In the genomic region with DNA sequence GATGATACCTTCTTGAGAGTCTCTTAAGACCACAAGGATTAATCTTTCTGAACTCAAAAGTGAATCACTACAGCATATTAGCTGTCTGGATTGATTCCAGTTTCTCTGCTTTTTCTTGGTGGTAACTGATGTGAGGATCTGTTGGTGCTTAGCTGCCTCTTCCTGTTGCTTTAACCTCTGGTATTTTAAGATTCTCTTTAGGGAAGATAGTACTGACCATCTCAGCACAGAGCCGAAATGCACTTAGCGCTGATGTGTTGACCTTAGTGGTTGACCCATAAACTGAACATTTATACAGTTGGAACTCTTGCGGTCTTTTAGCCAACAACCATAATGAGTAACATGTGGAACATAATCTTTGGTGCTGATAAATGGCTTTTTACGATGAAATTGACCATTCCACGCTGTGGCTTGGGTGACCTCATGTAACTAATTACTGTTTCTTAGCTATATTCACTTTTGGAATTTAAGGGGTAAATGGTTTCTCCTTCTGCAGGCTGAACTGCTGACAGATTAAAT, we compare ENCODE assay signal across 1 cellular context.
TF ChIP-seq lines count a peak whose summit lies in the region.

No MANE protein-coding gene starts in this region.

TF ChIP-seq in WTC11, 78 proteins besides CTCF, POLR2A, EP300 and RAD21 (continued from another document):
- TF ChIP-seq, protein P1, sequence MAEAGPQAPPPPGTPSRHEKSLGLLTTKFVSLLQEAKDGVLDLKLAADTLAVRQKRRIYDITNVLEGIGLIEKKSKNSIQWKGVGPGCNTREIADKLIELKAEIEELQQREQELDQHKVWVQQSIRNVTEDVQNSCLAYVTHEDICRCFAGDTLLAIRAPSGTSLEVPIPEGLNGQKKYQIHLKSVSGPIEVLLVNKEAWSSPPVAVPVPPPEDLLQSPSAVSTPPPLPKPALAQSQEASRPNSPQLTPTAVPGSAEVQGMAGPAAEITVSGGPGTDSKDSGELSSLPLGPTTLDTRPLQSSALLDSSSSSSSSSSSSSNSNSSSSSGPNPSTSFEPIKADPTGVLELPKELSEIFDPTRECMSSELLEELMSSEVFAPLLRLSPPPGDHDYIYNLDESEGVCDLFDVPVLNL (CRISPR knock-in tag; IDR thresholded peaks at IDR 0.05; ENCODE audit: borderline replicate concordance, low read depth): no peak
- no peak for TF ChIP-seq NFATC4 (CRISPR knock-in tag; IDR thresholded peaks at IDR 0.05)
- TF ChIP-seq, protein P2, sequence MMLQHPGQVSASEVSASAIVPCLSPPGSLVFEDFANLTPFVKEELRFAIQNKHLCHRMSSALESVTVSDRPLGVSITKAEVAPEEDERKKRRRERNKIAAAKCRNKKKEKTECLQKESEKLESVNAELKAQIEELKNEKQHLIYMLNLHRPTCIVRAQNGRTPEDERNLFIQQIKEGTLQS (CRISPR knock-in tag; conservative IDR thresholded peaks at IDR 0.05): no peak
- TF ChIP-seq, protein P3, sequence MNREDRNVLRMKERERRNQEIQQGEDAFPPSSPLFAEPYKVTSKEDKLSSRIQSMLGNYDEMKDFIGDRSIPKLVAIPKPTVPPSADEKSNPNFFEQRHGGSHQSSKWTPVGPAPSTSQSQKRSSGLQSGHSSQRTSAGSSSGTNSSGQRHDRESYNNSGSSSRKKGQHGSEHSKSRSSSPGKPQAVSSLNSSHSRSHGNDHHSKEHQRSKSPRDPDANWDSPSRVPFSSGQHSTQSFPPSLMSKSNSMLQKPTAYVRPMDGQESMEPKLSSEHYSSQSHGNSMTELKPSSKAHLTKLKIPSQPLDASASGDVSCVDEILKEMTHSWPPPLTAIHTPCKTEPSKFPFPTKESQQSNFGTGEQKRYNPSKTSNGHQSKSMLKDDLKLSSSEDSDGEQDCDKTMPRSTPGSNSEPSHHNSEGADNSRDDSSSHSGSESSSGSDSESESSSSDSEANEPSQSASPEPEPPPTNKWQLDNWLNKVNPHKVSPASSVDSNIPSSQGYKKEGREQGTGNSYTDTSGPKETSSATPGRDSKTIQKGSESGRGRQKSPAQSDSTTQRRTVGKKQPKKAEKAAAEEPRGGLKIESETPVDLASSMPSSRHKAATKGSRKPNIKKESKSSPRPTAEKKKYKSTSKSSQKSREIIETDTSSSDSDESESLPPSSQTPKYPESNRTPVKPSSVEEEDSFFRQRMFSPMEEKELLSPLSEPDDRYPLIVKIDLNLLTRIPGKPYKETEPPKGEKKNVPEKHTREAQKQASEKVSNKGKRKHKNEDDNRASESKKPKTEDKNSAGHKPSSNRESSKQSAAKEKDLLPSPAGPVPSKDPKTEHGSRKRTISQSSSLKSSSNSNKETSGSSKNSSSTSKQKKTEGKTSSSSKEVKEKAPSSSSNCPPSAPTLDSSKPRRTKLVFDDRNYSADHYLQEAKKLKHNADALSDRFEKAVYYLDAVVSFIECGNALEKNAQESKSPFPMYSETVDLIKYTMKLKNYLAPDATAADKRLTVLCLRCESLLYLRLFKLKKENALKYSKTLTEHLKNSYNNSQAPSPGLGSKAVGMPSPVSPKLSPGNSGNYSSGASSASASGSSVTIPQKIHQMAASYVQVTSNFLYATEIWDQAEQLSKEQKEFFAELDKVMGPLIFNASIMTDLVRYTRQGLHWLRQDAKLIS (CRISPR knock-in tag; IDR thresholded peaks at IDR 0.05; ENCODE audit: borderline replicate concordance): no peak
